ENCODE assay signal across 8 cellular contexts in the genomic region with DNA sequence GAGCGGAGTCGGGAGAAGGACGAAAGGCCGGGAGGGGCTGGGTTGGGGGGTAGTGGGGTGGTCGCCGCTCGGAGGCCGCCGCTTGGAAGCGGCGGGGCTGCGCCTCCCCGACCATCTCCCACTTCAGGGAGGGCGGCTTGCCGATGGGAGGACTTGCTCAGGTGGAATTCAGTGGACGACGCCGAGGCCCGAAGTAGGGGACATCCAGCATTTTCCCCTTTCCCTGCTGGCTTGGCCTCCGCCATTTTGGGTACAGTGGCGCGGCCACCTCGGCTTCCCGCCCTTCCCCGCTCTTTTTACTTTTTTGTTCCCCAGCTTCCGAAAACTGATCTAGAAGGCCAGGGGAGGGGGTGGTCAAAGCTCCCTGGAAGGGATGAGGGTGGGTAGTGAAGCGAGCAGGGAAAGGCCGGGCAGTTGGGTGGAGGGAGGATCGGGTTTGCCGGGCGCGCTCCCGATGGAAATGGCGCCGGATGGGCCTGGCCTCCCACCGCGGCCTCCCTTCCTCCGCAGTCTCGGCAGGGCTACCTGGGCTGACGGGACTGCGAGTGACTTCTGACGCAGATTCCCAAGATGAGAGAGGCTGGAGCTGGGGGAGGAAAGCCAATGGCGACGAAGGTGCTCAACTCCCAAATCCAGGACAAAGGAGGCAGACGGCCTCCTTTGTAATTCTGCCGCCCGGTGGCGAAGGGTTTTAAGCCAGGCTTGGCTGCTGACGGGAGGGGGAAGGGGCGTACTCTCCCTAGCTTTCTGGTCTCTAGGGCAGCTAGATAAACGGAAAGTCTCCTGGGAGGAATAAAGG. TPM values are rescaled to one million over a fixed set of nuclear protein-coding genes. Genes with fewer than 3 reads are reported as not detected.
DNase-seq lines count a peak whose midpoint lies in the region; ATAC-seq, FAIRE-seq and TF ChIP-seq lines count a peak whose summit lies in the region.

PBLD (minus strand) TSS at position 670 of the 799 bp plus-strand sequence. CDS start 26,084 bp downstream, outside the sequence.

- peak within 1 kb of the TSS; percentile 71 for H3K4me2 ChIP-seq in GM12878 (ENCODE audit: control insufficient read depth, insufficient read depth)

- FAIRE-seq in GM12878 (lab: Jason Lieb, UNC): no peak

- peak; percentile 31; the same call in 1 of the 2 replicates for TF ChIP-seq RAD21 in GM12878 (IDR thresholded peaks at IDR 0.05; ENCODE audit: insufficient read depth, low read depth, low read length)

- no TSS peak for BruUV-seq in GM12878 (replicated peaks; lab: Mats Ljungman, UMichigan)

- TF ChIP-seq POLR2A in GM12878 (IDR thresholded peaks at IDR 0.05; ENCODE audit: low read depth, low read length): peak; percentile 80

- H3K4me3 Mint-ChIP-seq in T-helper 2 cell treated with Interferon-gamma antibody and Interleukin-4, amounts not matched to agents 5 μg/mL and 100 μg/mL, for 36 hours: peak within 1 kb of the TSS; percentile 99

- CTCF ChIA-PET in GM12878 (lab: Yijun Ruan, JAX): interaction anchor here (0.7 to 5.2 kb wide), 12 partner anchors 9 to 544 kb away, joined by 3 to 32 read pairs (median 4); no protein-coding TSS in a partner anchor

- no peaks in the 10 kb centered on the region for H3K27me3 ChIP-seq in GM12878 (replicated peaks in 1 of 2; ENCODE audit: control insufficient read depth in 2 of 2, insufficient read depth in 2 of 2, low read length in 1 of 2)

- SMC1A ChIA-PET in GM12878 (lab: Charles Lee; ENCODE audit: uncharacterized antibody, unreplicated experiment): interaction anchor here (0.6 to 2.7 kb wide), 7 partner anchors 16 to 643 kb away, joined by 3 to 16 read pairs (median 4); no protein-coding TSS in a partner anchor

- no peak for TF ChIP-seq EP300 in GM12878 (IDR thresholded peaks at IDR 0.05; ENCODE audit: borderline replicate concordance in 1 of 2, control insufficient read depth in 1 of 2, low read depth in 2 of 2, low read length in 2 of 2)

- ATAC-seq in HG02759 (IDR thresholded peaks at IDR 0.05; ENCODE audit: unreplicated experiment) (peak; percentile 33), GM12878 (peak; percentile 40), sciatic nerve (peak; percentile 49), GM18520 (IDR thresholded peaks at IDR 0.05; ENCODE audit: unreplicated experiment) (no peak)

- in situ Hi-C loops in GM12878 (cut with MboI): loop anchor here (5.0 kb wide), 1 partner anchor 445 kb away; no protein-coding TSS in a partner anchor

- H3K4me1 ChIP-seq in GM12878 (ENCODE audit: control insufficient read depth, insufficient read depth, low read length): no peaks in the 10 kb centered on the region; the same call in 1 of the 2 replicates

- intact Hi-C loops in GM12878 (cut with micrococcal nuclease; ENCODE audit: unreplicated experiment): loop anchor here (5.0 to 10.0 kb wide), 2 partner anchors 450 to 572 kb away; partner anchors contain the start of genes DDX50 and SIRT1
- intact Hi-C loops in sciatic nerve (cut with DNase I): no loop called here

- TF ChIP-seq CTCF in GM12864 (IDR thresholded peaks at IDR 0.05; ENCODE audit: low read depth, low read length, missing control alignments): peak; percentile 45
- TF ChIP-seq CTCF in GM12878 (IDR thresholded peaks at IDR 0.05 in 2 of 3, conservative IDR thresholded peaks at IDR 0.05 in 1 of 3; ENCODE audit: control insufficient read depth in 2 of 3, extremely low read depth in 1 of 3, insufficient read depth in 1 of 3, low read depth in 3 of 3, low read length in 3 of 3): peak; percentile 43 to 54 (median 53); a peak in 5 of 6 replicates

- RAD21 ChIA-PET in GM12878 (lab: Charles Lee; ENCODE audit: unreplicated experiment): interaction anchor here (0.6 to 1.9 kb wide), 12 partner anchors 10 to 1113 kb away, joined by 3 to 9 read pairs (median 4); no protein-coding TSS in a partner anchor

- DNase-seq in GM12864 (ENCODE audit: low read depth): no peak
- peak; percentile 88 for DNase-seq in NCI-H1436 (lab: John Stamatoyannopoulos, UW)
- peak; percentile 58 for DNase-seq in T-helper 2 cell treated with Interferon-gamma antibody and Interleukin-4, amounts not matched to agents 5 μg/mL and 100 μg/mL, for 36 hours (ENCODE audit: low spot score)
- DNase-seq in GM12878 (ENCODE audit: low read depth, low spot score): no peak
- DNase-seq in iPS DF 4.7 (ENCODE audit: extremely low read depth, low spot score): peak; percentile 58
- peak; percentile 82 for DNase-seq in sciatic nerve (ENCODE audit: low spot score)

- H3K79me2 ChIP-seq in GM12878 (ENCODE audit: control insufficient read depth, insufficient read depth, low read length): peaks cover 62% of the 10 kb centered on the region

- H3K9me3 Mint-ChIP-seq in T-helper 2 cell treated with Interferon-gamma antibody and Interleukin-4, amounts not matched to agents 5 μg/mL and 100 μg/mL, for 36 hours: no peaks in the 10 kb centered on the region

- POLR2A ChIA-PET in GM12878 (lab: Charles Lee): interaction anchor here (0.6 to 5.7 kb wide), 22 partner anchors 9 to 1213 kb away, joined by 3 to 37 read pairs (median 3); no protein-coding TSS in a partner anchor

- H2AFZ ChIP-seq in GM12878 (ENCODE audit: control insufficient read depth, low read depth, low read length): peak within 1 kb of the TSS; percentile 77

- WGBS in GM12878 (ENCODE audit: insufficient coverage, insufficient replicate concordance, low lambda C conversion rate, missing lambda C conversion rate): 1% methylated on average over 48 of the region's 51 CpGs

- peak within 1 kb of the TSS; percentile 100 for H3K27ac Mint-ChIP-seq in T-helper 2 cell treated with Interferon-gamma antibody and Interleukin-4, amounts not matched to agents 5 μg/mL and 100 μg/mL, for 36 hours

- H3K9me3 ChIP-seq in GM12878 (replicated peaks; ENCODE audit: control insufficient read depth, insufficient read depth, low read length): no peaks in the 10 kb centered on the region

- H3K9ac ChIP-seq in GM12878 (ENCODE audit: control insufficient read depth, insufficient read depth, low read length): peak within 1 kb of the TSS; percentile 100

- no peaks in the 10 kb centered on the region; the same call in 1 of the 2 replicates for H4K20me1 ChIP-seq in GM12878 (ENCODE audit: control insufficient read depth, insufficient read depth)

- peaks cover 0 to 7% of the 10 kb centered on the region in 2 experiments; a peak in 2 of 4 replicates for H3K36me3 ChIP-seq in GM12878 (ENCODE audit: control insufficient read depth in 2 of 2, insufficient read depth in 2 of 2, low read length in 1 of 2)

- H3K4me3 ChIP-seq in GM12864 (ENCODE audit: low read depth, low read length): peak within 1 kb of the TSS; percentile 88
- peak within 1 kb of the TSS; percentile 99 for H3K4me3 ChIP-seq in GM12878

- H3K27ac ChIP-seq in GM12878 (ENCODE audit: control insufficient read depth, insufficient read depth): peak within 1 kb of the TSS; percentile 99

- H3K27me3 Mint-ChIP-seq in T-helper 2 cell treated with Interferon-gamma antibody and Interleukin-4, amounts not matched to agents 5 μg/mL and 100 μg/mL, for 36 hours (ENCODE audit: low read depth): no peaks in the 10 kb centered on the region

- H3K4me1 Mint-ChIP-seq in T-helper 2 cell treated with Interferon-gamma antibody and Interleukin-4, amounts not matched to agents 5 μg/mL and 100 μg/mL, for 36 hours (ENCODE audit: low read depth): peaks cover 47% of the 10 kb centered on the region

- peaks cover 40% of the 10 kb centered on the region for H3K36me3 Mint-ChIP-seq in T-helper 2 cell treated with Interferon-gamma antibody and Interleukin-4, amounts not matched to agents 5 μg/mL and 100 μg/mL, for 36 hours (ENCODE audit: low read depth)

TF ChIP-seq in GM12878, 131 proteins besides CTCF, POLR2A, EP300 and RAD21 (continues in another document):
- TF ChIP-seq POU2F2 (IDR thresholded peaks at IDR 0.05; ENCODE audit: borderline replicate concordance, low read depth, low read length): peak; percentile 57; the same call in 2 of the 3 replicates
- peak; percentile 74 for TF ChIP-seq RELB (IDR thresholded peaks at IDR 0.05; ENCODE audit: low read depth)
- peak; percentile 9; the same call in 1 of the 2 replicates for TF ChIP-seq HDGF (IDR thresholded peaks at IDR 0.05)
- peak; percentile 24; the same call in 1 of the 2 replicates for TF ChIP-seq RUNX3 (IDR thresholded peaks at IDR 0.05; ENCODE audit: low read length)
- TF ChIP-seq MEF2B (IDR thresholded peaks at IDR 0.05; ENCODE audit: partially characterized antibody, poor library complexity, severe bottlenecking): no peak
- peak; percentile 84 to 85 for TF ChIP-seq IKZF2 (IDR thresholded peaks at IDR 0.05)
- TF ChIP-seq NR2F1 (conservative IDR thresholded peaks at IDR 0.05): no peak; the same call in 1 of the 2 replicates

RNA-seq across cellular contexts. Expression of gene PBLD, which starts in this region (rescaled TPM):
- 3.4 and 4.6 TPM in 2 replicates for total RNA-seq in GM12878 (2013; cell fraction: nucleolus; rRNA removed)
- total RNA-seq in GM12878 (2014; rRNA removed) (2.0 and 3.3 TPM in 2 replicates), GM12878 (2014; rRNA removed; fragmentation: Illumina TruSeq; extraction: Trizol) (2.5 and 2.8 TPM in 2 replicates), GM12878 (2021) (1.5 and 1.9 TPM in 2 replicates), sciatic nerve (4.7 TPM)
- 1.5 TPM for polyA plus RNA-seq in GM12878 (2011; ENCODE audit: low read depth)
- polyA plus RNA-seq in GM12878 (2011; rRNA removed) (0.68 and 0.78 TPM in 2 replicates), GM12878 (2014; fragmentation: Illumina TruSeq; extraction: Trizol) (2.8 and 3.4 TPM in 2 replicates), GM12878 (2014; fragmentation: Nextera tagmentation; extraction: Ambion mirVana) (1 to 10 TPM; 1.0 to 1.2 TPM), GM12878 (2014; rRNA removed) (1.4 and 1.6 TPM in 2 replicates), GM12878 (2016; fragmentation: Nextera tagmentation; extraction: Ambion mirVana) (1 to 10 TPM; 1.4 to 2.0 TPM)
- polyA plus RNA-seq in GM12878 (2011; cell fraction: cytosol; rRNA removed): 0.42 and 0.51 TPM in 2 replicates
- polyA plus RNA-seq in GM12878 (2011; cell fraction: nucleus; rRNA removed): 0.52 and 0.64 TPM in 2 replicates
- 1.2 and 1.4 TPM in 2 replicates for polyA plus RNA-seq in GM12878 (2012)
- 0.36 and 0.95 TPM in 2 replicates for polyA minus RNA-seq in GM12878 (2011; rRNA and poly(A)+ RNA removed)
- not detected in 2 replicates for polyA minus RNA-seq in GM12878 (2011; cell fraction: cytosol; rRNA and poly(A)+ RNA removed)
- polyA minus RNA-seq in GM12878 (2011; cell fraction: nucleus; rRNA and poly(A)+ RNA removed): 0.24 and 1.1 TPM in 2 replicates

Comparison
In these comparisons a context has a peak if more than half of its experiments do, and no peak if none do; other contexts are left out.
1. DNase-seq: peak in NCI-H1436 (single experiment), T-helper 2 cell treated with Interferon-gamma antibody and Interleukin-4, amounts not matched to agents 5 μg/mL and 100 μg/mL, for 36 hours (single experiment), iPS DF 4.7 (single experiment) and sciatic nerve (single experiment); none in GM12864 (single experiment) and GM12878 (single experiment).